Comparison of ENCODE assay signal across 13 cellular contexts in genomic region chr2:60317831-60318230, GRCh38.
A peak's percentile ranks its signal among the peaks of the same experiment; 100 is the strongest.
DNase-seq lines count a peak whose midpoint lies in the region; ATAC-seq and TF ChIP-seq lines count a peak whose summit lies in the region.
"Had no signal": no experiment of that assay in that cellular context is flagged by ENCODE, and none has a peak within 500 bp of the region (broad histone marks: within the 10 kb centered on the region; RNA-seq: fewer than 3 reads in every experiment).

No MANE protein-coding gene starts in this region.

- TF ChIP-seq POLR2A in Peyer's patch (IDR thresholded peaks at IDR 0.05): no peak
- no peak for TF ChIP-seq POLR2A in prostate gland (IDR thresholded peaks at IDR 0.05)

- ATAC-seq in GM19455 (IDR thresholded peaks at IDR 0.05; ENCODE audit: unreplicated experiment) (peak; percentile 79), HG03039 (IDR thresholded peaks at IDR 0.05; ENCODE audit: unreplicated experiment) (peak; percentile 80)
- no peak for ATAC-seq in activated T-cell treated with anti-CD3 and anti-CD28 coated beads, Interleukin-2, amount 50 U/mL, for 72 hours (replicated peaks in 1 of 2)

- H3K4me1 ChIP-seq in Peyer's patch: peaks cover 0 to 8% (median 4%) of the 10 kb centered on the region in 4 donors
- no peaks in the 10 kb centered on the region for H3K4me1 ChIP-seq in prostate gland (replicated peaks)

- H3K27me3 Mint-ChIP-seq in activated T-cell treated with anti-CD3 and anti-CD28 coated beads, Interleukin-2, amount 50 U/mL, for 72 hours (ENCODE audit: low read depth): no peaks in the 10 kb centered on the region

- 62% methylated on average over 9 of the region's 9 CpGs for WGBS in prostate gland

- TF ChIP-seq CTCF in GM12864 (IDR thresholded peaks at IDR 0.05; ENCODE audit: low read depth, low read length, missing control alignments): no peak
- TF ChIP-seq CTCF in Peyer's patch (IDR thresholded peaks at IDR 0.05): no peak
- TF ChIP-seq CTCF in prostate gland (IDR thresholded peaks at IDR 0.05): no peak

- H3K36me3 ChIP-seq in Peyer's patch: no peaks in the 10 kb centered on the region
- no peaks in the 10 kb centered on the region for H3K36me3 ChIP-seq in prostate gland

- intact Hi-C loops in prostate gland (cut with DNase I): no loop called here

- H3K27ac ChIP-seq in Peyer's patch: peak overlapping the region in 2 of 4 donors; percentile 4 to 64
- H3K27ac ChIP-seq in prostate gland: no peak overlapping the region

- peak; percentile 79 for DNase-seq in GM12864 (ENCODE audit: low read depth)
- DNase-seq in Peyer's patch: peak in 2 of 3 donors; percentile 68 to 76
- no peak for DNase-seq in NCI-H226
- no peak for DNase-seq in prostate gland (ENCODE audit: low spot score)
- DNase-seq in NCI-H524 treated with DMSO at 0.1 percent for 48 hours (lab: John Stamatoyannopoulos, UW): no peak
- no peak for DNase-seq in activated T-cell treated with anti-CD3 and anti-CD28 coated beads, Interleukin-2, amount 50 U/mL, for 72 hours
- DNase-seq: erythroblast, HCEC 1CT, NCI-H2029 treated with DMSO at 0.1 percent for 48 hours, T1000 had no signal

- H3K27ac Mint-ChIP-seq in activated T-cell treated with anti-CD3 and anti-CD28 coated beads, Interleukin-2, amount 50 U/mL, for 72 hours: no peak overlapping the region
- H3K27ac Mint-ChIP-seq: activated naive CD8-positive, alpha-beta T cell had no signal

- H3K27me3 ChIP-seq in Peyer's patch: no peaks in the 10 kb centered on the region
- H3K27me3 ChIP-seq in prostate gland (replicated peaks; ENCODE audit: insufficient read depth): no peaks in the 10 kb centered on the region

- H3K9me3 ChIP-seq in Peyer's patch: no peaks in the 10 kb centered on the region
- H3K9me3 ChIP-seq in prostate gland: no peaks in the 10 kb centered on the region

- no peak overlapping the region for H3K4me3 Mint-ChIP-seq in activated T-cell treated with anti-CD3 and anti-CD28 coated beads, Interleukin-2, amount 50 U/mL, for 72 hours
- H3K4me3 Mint-ChIP-seq: activated naive CD8-positive, alpha-beta T cell had no signal

- H3K9me3 Mint-ChIP-seq in activated T-cell treated with anti-CD3 and anti-CD28 coated beads, Interleukin-2, amount 50 U/mL, for 72 hours: no peaks in the 10 kb centered on the region

- H3K4me3 ChIP-seq in GM12864 (ENCODE audit: low read depth, low read length): no peak overlapping the region; the same call in 1 of the 2 replicates
- peak overlapping the region in 1 of 4 donors; percentile 6 for H3K4me3 ChIP-seq in Peyer's patch
- no peak overlapping the region for H3K4me3 ChIP-seq in prostate gland

- no peaks in the 10 kb centered on the region for H3K36me3 Mint-ChIP-seq in activated T-cell treated with anti-CD3 and anti-CD28 coated beads, Interleukin-2, amount 50 U/mL, for 72 hours (ENCODE audit: insufficient read depth in 2 of 2)
- H3K36me3 Mint-ChIP-seq: activated naive CD8-positive, alpha-beta T cell had no signal

- peaks cover under 1% of the 10 kb centered on the region for H3K4me1 Mint-ChIP-seq in activated T-cell treated with anti-CD3 and anti-CD28 coated beads, Interleukin-2, amount 50 U/mL, for 72 hours (ENCODE audit: low read depth)

Comparison
In these comparisons a context has a peak if more than half of its experiments do, and no peak if none do; other contexts are left out.
1. DNase-seq: peak in GM12864 (single experiment) and Peyer's patch (2 of 3); none in NCI-H226 (single experiment), prostate gland (single experiment), NCI-H524 treated with DMSO at 0.1 percent for 48 hours (single experiment) and activated T-cell treated with anti-CD3 and anti-CD28 coated beads, Interleukin-2, amount 50 U/mL, for 72 hours (0 of 2).
2. ATAC-seq: peak in GM19455 (single experiment) and HG03039 (single experiment); none in activated T-cell treated with anti-CD3 and anti-CD28 coated beads, Interleukin-2, amount 50 U/mL, for 72 hours (0 of 2).